ENCODE assay signal across 13 cellular contexts in genomic region chr5:177945145-177945544, GRCh38. TPM values are rescaled to one million over a fixed set of nuclear protein-coding genes. Genes with fewer than 3 reads are reported as not detected.
DNase-seq lines count a peak whose midpoint lies in the region; ATAC-seq and TF ChIP-seq lines count a peak whose summit lies in the region.
"Not testable (repeated sequence)": the region's sequence is repeated elsewhere in the genome, so short reads cannot be mapped to it uniquely, and the experiment has no call there.
"Had no signal": no experiment of that assay in that cellular context is flagged by ENCODE, and none has a peak within 500 bp of the region (broad histone marks: within the 10 kb centered on the region; RNA-seq: fewer than 3 reads in every experiment).

No MANE protein-coding gene starts in this region.

- H3K36me3 ChIP-seq in CD8-positive, alpha-beta memory T cell (ENCODE audit: insufficient read depth, low read length); SK-N-SH (replicated peaks in 1 of 2; ENCODE audit: control insufficient read depth in 1 of 2, insufficient read depth in 2 of 2, low read length in 1 of 2); endodermal cell (ENCODE audit: control insufficient read depth, insufficient read depth, low read length); naive thymus-derived CD4-positive, alpha-beta T cell (ENCODE audit: control insufficient read depth in 2 of 3, insufficient read depth in 3 of 3, low read length in 3 of 3): not testable (repeated sequence)

- WGBS in SK-N-SH (ENCODE audit: low lambda C conversion rate): 97% methylated on average over 5 of the region's 13 CpGs
- WGBS in endodermal cell (ENCODE audit: insufficient coverage in 1 of 2, insufficient read length in 1 of 2), 2 experiments: 93 to 100% methylated on average over 1 to 13 of the region's 13 CpGs

- H3K27me3 Mint-ChIP-seq in CD8-positive, alpha-beta memory T cell; activated CD4-positive, alpha-beta T cell treated with anti-CD3 and anti-CD28 coated beads, Interleukin-2, amount 10 ng/mL, durations not matched to agents 7 days and 5 days; activated T-cell treated with anti-CD3 and anti-CD28 coated beads, Interleukin-2, amount 50 U/mL, for 4 hours (ENCODE audit: low read depth); activated naive CD4-positive, alpha-beta T cell treated with anti-CD3 and anti-CD28 coated beads, Interleukin-2, amount 50 U/mL, for 24 hours; endodermal cell (ENCODE audit: insufficient read depth); naive thymus-derived CD4-positive, alpha-beta T cell; stimulated activated naive CD8-positive, alpha-beta T cell treated with anti-CD3 and anti-CD28 coated beads, Interleukin-15, amount 100 ng/mL, for 72 hours: not testable (repeated sequence)

- intact Hi-C loops in naive thymus-derived CD4-positive, alpha-beta T cell (cut with micrococcal nuclease): not testable (repeated sequence)

- H3K9me3 Mint-ChIP-seq in CD8-positive, alpha-beta memory T cell; activated CD4-positive, alpha-beta T cell treated with anti-CD3 and anti-CD28 coated beads, Interleukin-2, amount 10 ng/mL, durations not matched to agents 7 days and 5 days; activated T-cell treated with anti-CD3 and anti-CD28 coated beads, Interleukin-2, amount 50 U/mL, for 4 hours; activated naive CD4-positive, alpha-beta T cell treated with anti-CD3 and anti-CD28 coated beads, Interleukin-2, amount 50 U/mL, for 24 hours; endodermal cell; naive thymus-derived CD4-positive, alpha-beta T cell; stimulated activated naive CD8-positive, alpha-beta T cell treated with anti-CD3 and anti-CD28 coated beads, Interleukin-15, amount 100 ng/mL, for 72 hours: not testable (repeated sequence)

- not testable (repeated sequence) for H3K9me3 ChIP-seq in CD8-positive, alpha-beta memory T cell (ENCODE audit: low read length); SK-N-SH; endodermal cell (ENCODE audit: control insufficient read depth, low read length); naive thymus-derived CD4-positive, alpha-beta T cell (ENCODE audit: control insufficient read depth in 2 of 3, low read length in 3 of 3)

- TF ChIP-seq CTCF in SK-N-SH (IDR thresholded peaks at IDR 0.05); endodermal cell (conservative IDR thresholded peaks at IDR 0.05): not testable (repeated sequence)

- H3K27ac Mint-ChIP-seq in CD8-positive, alpha-beta memory T cell: peak overlapping the region in 2 of 8 donors; percentile 23 to 69
- H3K27ac Mint-ChIP-seq in activated CD4-positive, alpha-beta T cell treated with anti-CD3 and anti-CD28 coated beads, Interleukin-2, amount 10 ng/mL, durations not matched to agents 7 days and 5 days: peak overlapping the region; percentile 31
- not testable (repeated sequence) for H3K27ac Mint-ChIP-seq in activated naive CD4-positive, alpha-beta T cell treated with anti-CD3 and anti-CD28 coated beads, Interleukin-2, amount 50 U/mL, for 24 hours; endodermal cell
- peak overlapping the region in 2 of 9 donors; percentile 46 to 68 for H3K27ac Mint-ChIP-seq in naive thymus-derived CD4-positive, alpha-beta T cell
- peak overlapping the region in 1 of 2 donors; percentile 2 for H3K27ac Mint-ChIP-seq in stimulated activated naive CD8-positive, alpha-beta T cell treated with anti-CD3 and anti-CD28 coated beads, Interleukin-15, amount 100 ng/mL, for 72 hours

- H3K9me2 ChIP-seq in SK-N-SH: not testable (repeated sequence)

- not testable (repeated sequence) for H3K27ac ChIP-seq in CD8-positive, alpha-beta memory T cell (ENCODE audit: low read depth, low read length); SK-N-SH (ENCODE audit: low read depth in 2 of 2, low read length in 1 of 2); endodermal cell (ENCODE audit: low read depth, low read length); naive thymus-derived CD4-positive, alpha-beta T cell (ENCODE audit: low read depth, low read length)

- not testable (repeated sequence) for H3K79me2 ChIP-seq in SK-N-SH (ENCODE audit: insufficient read depth)

- H3K27me3 ChIP-seq in CD8-positive, alpha-beta memory T cell (ENCODE audit: insufficient read depth, low read length, poor library complexity, severe bottlenecking); SK-N-SH (ENCODE audit: insufficient read depth); endodermal cell (ENCODE audit: control insufficient read depth, insufficient read depth, low read length, poor library complexity, severe bottlenecking); naive thymus-derived CD4-positive, alpha-beta T cell (ENCODE audit: control insufficient read depth in 2 of 2, insufficient read depth in 2 of 2, low read length in 2 of 2): not testable (repeated sequence)

- not testable (repeated sequence) for H3K4me1 ChIP-seq in CD8-positive, alpha-beta memory T cell (ENCODE audit: insufficient read depth, low read length); SK-N-SH (ENCODE audit: control insufficient read depth in 1 of 2, insufficient read depth in 2 of 2, low read depth in 1 of 2, low read length in 1 of 2); endodermal cell (ENCODE audit: control insufficient read depth, insufficient read depth, low read length); naive thymus-derived CD4-positive, alpha-beta T cell (ENCODE audit: control insufficient read depth in 2 of 2, insufficient read depth in 2 of 2, low read length in 2 of 2)

- not testable (repeated sequence) for H3K4me3 ChIP-seq in CD8-positive, alpha-beta memory T cell (ENCODE audit: low read length); SK-N-SH (ENCODE audit: low read depth in 2 of 2, low read length in 1 of 2); endodermal cell (ENCODE audit: low read length); naive thymus-derived CD4-positive, alpha-beta T cell (ENCODE audit: low read length)

- POLR2A ChIA-PET in CD8-positive, alpha-beta memory T cell (lab: Charles Lee); SK-N-SH (lab: Yijun Ruan, JAX); activated CD4-positive, alpha-beta T cell treated with anti-CD3 and anti-CD28 coated beads, Interleukin-2, amount 10 ng/mL, durations not matched to agents 7 days and 5 days (lab: Charles Lee); naive thymus-derived CD4-positive, alpha-beta T cell (lab: Charles Lee): not testable (repeated sequence)

- not testable (repeated sequence) for H4K20me1 ChIP-seq in SK-N-SH (ENCODE audit: insufficient read depth)

- CTCF ChIA-PET in CD8-positive, alpha-beta memory T cell (lab: Charles Lee); SK-N-SH (lab: Yijun Ruan, JAX); activated CD4-positive, alpha-beta T cell treated with anti-CD3 and anti-CD28 coated beads, Interleukin-2, amount 10 ng/mL, durations not matched to agents 7 days and 5 days (lab: Charles Lee); naive thymus-derived CD4-positive, alpha-beta T cell (lab: Charles Lee): not testable (repeated sequence)

- not testable (repeated sequence) for H3K36me3 Mint-ChIP-seq in CD8-positive, alpha-beta memory T cell; activated CD4-positive, alpha-beta T cell treated with anti-CD3 and anti-CD28 coated beads, Interleukin-2, amount 10 ng/mL, durations not matched to agents 7 days and 5 days (ENCODE audit: low read depth); activated T-cell treated with anti-CD3 and anti-CD28 coated beads, Interleukin-2, amount 50 U/mL, for 4 hours (ENCODE audit: insufficient read depth); activated naive CD4-positive, alpha-beta T cell treated with anti-CD3 and anti-CD28 coated beads, Interleukin-2, amount 50 U/mL, for 24 hours; endodermal cell (ENCODE audit: low read depth); naive thymus-derived CD4-positive, alpha-beta T cell

- TF ChIP-seq RAD21 in SK-N-SH (IDR thresholded peaks at IDR 0.05; ENCODE audit: low read length): not testable (repeated sequence)

- H3K9ac ChIP-seq in SK-N-SH; endodermal cell (ENCODE audit: extremely low read depth, low read length, poor library complexity, severe bottlenecking): not testable (repeated sequence)

- not testable (repeated sequence) for H3F3A ChIP-seq in SK-N-SH (replicated peaks; ENCODE audit: insufficient read depth)

- H2AFZ ChIP-seq in SK-N-SH (ENCODE audit: low read depth): not testable (repeated sequence)

- not testable (repeated sequence) for ATAC-seq in activated T-cell treated with anti-CD3 and anti-CD28 coated beads, Interleukin-2, amount 50 U/mL, for 4 hours; naive thymus-derived CD4-positive, alpha-beta T cell; stimulated activated naive CD8-positive, alpha-beta T cell treated with anti-CD3 and anti-CD28 coated beads, Interleukin-15, amount 100 ng/mL, for 72 hours

- not testable (repeated sequence) for H3K4me1 Mint-ChIP-seq in CD8-positive, alpha-beta memory T cell; activated T-cell treated with anti-CD3 and anti-CD28 coated beads, Interleukin-2, amount 50 U/mL, for 4 hours (ENCODE audit: low read depth); activated naive CD4-positive, alpha-beta T cell treated with anti-CD3 and anti-CD28 coated beads, Interleukin-2, amount 50 U/mL, for 24 hours; endodermal cell
- peaks cover 11% of the 10 kb centered on the region for H3K4me1 Mint-ChIP-seq in activated CD4-positive, alpha-beta T cell treated with anti-CD3 and anti-CD28 coated beads, Interleukin-2, amount 10 ng/mL, durations not matched to agents 7 days and 5 days
- peaks cover 0 to 15% (median 10%) of the 10 kb centered on the region in 7 donors for H3K4me1 Mint-ChIP-seq in naive thymus-derived CD4-positive, alpha-beta T cell
- H3K4me1 Mint-ChIP-seq in stimulated activated naive CD8-positive, alpha-beta T cell treated with anti-CD3 and anti-CD28 coated beads, Interleukin-15, amount 100 ng/mL, for 72 hours: peaks cover 16% of the 10 kb centered on the region

- H3K4me3 Mint-ChIP-seq in CD8-positive, alpha-beta memory T cell: peak overlapping the region; percentile 33 to 82 (median 66)
- H3K4me3 Mint-ChIP-seq in activated CD4-positive, alpha-beta T cell treated with anti-CD3 and anti-CD28 coated beads, Interleukin-2, amount 10 ng/mL, durations not matched to agents 7 days and 5 days: peak overlapping the region; percentile 45
- H3K4me3 Mint-ChIP-seq in activated T-cell treated with anti-CD3 and anti-CD28 coated beads, Interleukin-2, amount 50 U/mL, for 4 hours: peak overlapping the region; percentile 76
- H3K4me3 Mint-ChIP-seq in activated naive CD4-positive, alpha-beta T cell treated with anti-CD3 and anti-CD28 coated beads, Interleukin-2, amount 50 U/mL, for 24 hours: peak overlapping the region; percentile 57
- not testable (repeated sequence) for H3K4me3 Mint-ChIP-seq in endodermal cell
- peak overlapping the region; percentile 50 to 86 (median 66) for H3K4me3 Mint-ChIP-seq in naive thymus-derived CD4-positive, alpha-beta T cell
- peak overlapping the region; percentile 61 to 62 for H3K4me3 Mint-ChIP-seq in stimulated activated naive CD8-positive, alpha-beta T cell treated with anti-CD3 and anti-CD28 coated beads, Interleukin-15, amount 100 ng/mL, for 72 hours

- not testable (repeated sequence) for H3K4me2 ChIP-seq in SK-N-SH

- not testable (repeated sequence) for TF ChIP-seq EP300 in SK-N-SH (IDR thresholded peaks at IDR 0.05; ENCODE audit: borderline replicate concordance in 1 of 2, low read depth in 1 of 2, low read length in 1 of 2)

- DNase-seq in CD8-positive, alpha-beta memory T cell; activated CD4-positive, alpha-beta T cell treated with anti-CD3 and anti-CD28 coated beads, Interleukin-2, amount 10 ng/mL, durations not matched to agents 7 days and 5 days; activated T-cell treated with anti-CD3 and anti-CD28 coated beads, Interleukin-2, amount 50 U/mL, for 4 hours; naive thymus-derived CD4-positive, alpha-beta T cell; stimulated activated naive CD8-positive, alpha-beta T cell treated with anti-CD3 and anti-CD28 coated beads, Interleukin-15, amount 100 ng/mL, for 72 hours: not testable (repeated sequence)
- DNase-seq in SK-N-SH (peak; percentile 3), endodermal cell (peak; percentile 13)

RNA-seq across cellular contexts. Expression of gene PROP1, which starts 50.9 kb away (rescaled TPM):
- not detected for total RNA-seq in CD8-positive, alpha-beta memory T cell
- not detected for polyA plus RNA-seq in CD8-positive, alpha-beta memory T cell
- polyA plus RNA-seq in SK-N-SH (2012; rRNA removed): not detected in 2 replicates
- polyA plus RNA-seq in SK-N-SH (2012; cell fraction: cytosol; rRNA removed): not detected in 2 replicates
- polyA plus RNA-seq in SK-N-SH (2012; cell fraction: nucleus; rRNA removed): not detected in 2 replicates
- total RNA-seq in activated CD4-positive, alpha-beta T cell treated with anti-CD3 and anti-CD28 coated beads, Interleukin-2, amount 10 ng/mL, durations not matched to agents 7 days and 5 days: not detected
- total RNA-seq in activated T-cell treated with anti-CD3 and anti-CD28 coated beads, Interleukin-2, amount 50 U/mL, for 4 hours: not detected
- not detected for total RNA-seq in endodermal cell
- not detected for polyA plus RNA-seq in endodermal cell (2013, experiment 1 of 2)
- not detected for polyA plus RNA-seq in endodermal cell (2013, experiment 2 of 2)
- not detected for total RNA-seq in naive thymus-derived CD4-positive, alpha-beta T cell
- polyA plus RNA-seq in naive thymus-derived CD4-positive, alpha-beta T cell: not detected
- total RNA-seq: G401, H9, HFFc6, MCF 10A had no signal
- polyA plus RNA-seq: A549 had no signal
